Comparison of ENCODE assay signal across 18 cellular contexts in genomic region chr9:121646992-121647391, GRCh38. TPM values are rescaled to one million over a fixed set of nuclear protein-coding genes. Genes with fewer than 3 reads are reported as not detected.
"Had no signal": no experiment of that assay in that cellular context is flagged by ENCODE, and none has a peak within 500 bp of the region (broad histone marks: within the 10 kb centered on the region; RNA-seq: fewer than 3 reads in every experiment).

No MANE protein-coding gene starts in this region.

- ATAC-seq: activated T-helper 17 cell treated with anti-CD3 and anti-CD28 coated beads, Interleukin-2, amount 50 U/mL, for 72 hours; foreskin keratinocyte; left colon; stimulated activated naive CD8-positive, alpha-beta T cell treated with anti-CD3 and anti-CD28 coated beads, Interleukin-15, amount 100 ng/mL, for 72 hours had no signal

- H3K27ac Mint-ChIP-seq: activated T-helper 17 cell treated with anti-CD3 and anti-CD28 coated beads, Interleukin-2, amount 50 U/mL, for 72 hours had no signal

- H3K4me1 Mint-ChIP-seq: activated T-helper 17 cell treated with anti-CD3 and anti-CD28 coated beads, Interleukin-2, amount 50 U/mL, for 72 hours had no signal

- H3K4me1 ChIP-seq: foreskin keratinocyte had no signal

- DNase-seq: activated CD4-positive, CD25-positive, alpha-beta regulatory T cell treated with anti-CD3 and anti-CD28 coated beads, Interleukin-2, amount 50 U/mL, for 72 hours; activated naive CD4-positive, alpha-beta T cell treated with Interleukin-2 at 50 U/mL for 16 hours; activated T-cell treated with anti-CD3 and anti-CD28 coated beads for 4 hours; anterior cingulate cortex; brain microvascular endothelial cell; foreskin keratinocyte; left colon; midbrain; stimulated activated naive CD8-positive, alpha-beta T cell treated with anti-CD3 and anti-CD28 coated beads, Interleukin-15, amount 100 ng/mL, for 72 hours; SW 1271; uterus had no signal

- H3K9me3 ChIP-seq: right atrium auricular region, thoracic aorta, uterus had no signal

- H3K27me3 ChIP-seq: right atrium auricular region, uterus had no signal

- H3K9me3 Mint-ChIP-seq: activated T-helper 17 cell treated with anti-CD3 and anti-CD28 coated beads, Interleukin-2, amount 50 U/mL, for 72 hours; central memory CD8-positive, alpha-beta T cell; stimulated activated naive CD8-positive, alpha-beta T cell treated with anti-CD3 and anti-CD28 coated beads, Interleukin-15, amount 100 ng/mL, for 72 hours had no signal

- H3K27ac ChIP-seq: brain microvascular endothelial cell, coronary artery, foreskin keratinocyte, thoracic aorta had no signal

- H3K4me3 Mint-ChIP-seq: activated T-helper 17 cell treated with anti-CD3 and anti-CD28 coated beads, Interleukin-2, amount 50 U/mL, for 72 hours; central memory CD8-positive, alpha-beta T cell; stimulated activated naive CD8-positive, alpha-beta T cell treated with anti-CD3 and anti-CD28 coated beads, Interleukin-15, amount 100 ng/mL, for 72 hours had no signal

- H3K36me3 ChIP-seq: brain microvascular endothelial cell, right atrium auricular region, thoracic aorta, uterus had no signal

- FAIRE-seq: endothelial cell of umbilical vein had no signal

- H3K4me3 ChIP-seq: coronary artery, right atrium auricular region, thoracic aorta, uterus had no signal

RNA-seq across cellular contexts. Expression of gene DAB2IP, which starts 4.4 kb away (rescaled TPM):
- total RNA-seq: T-helper 2 cell treated with Interferon-gamma antibody and Interleukin-4, amounts not matched to agents 100 ng/mL and 5 ng/mL, for 36 hours had no signal
